ENCODE assay signal across 9 cellular contexts in genomic region chr6:44250067-44250717, GRCh38. TPM values are rescaled to one million over a fixed set of nuclear protein-coding genes. Genes with fewer than 3 reads are reported as not detected.
A peak's percentile ranks its signal among the peaks of the same experiment; 100 is the strongest.
DNase-seq lines count a peak whose midpoint lies in the region; ATAC-seq and TF ChIP-seq lines count a peak whose summit lies in the region.
"Had no signal": no experiment of that assay in that cellular context is flagged by ENCODE, and none has a peak within 500 bp of the region (broad histone marks: within the 10 kb centered on the region; RNA-seq: fewer than 3 reads in every experiment).

No MANE protein-coding gene starts in this region.

- H3K4me1 Mint-ChIP-seq in chondrocyte (ENCODE audit: low read depth) (peaks cover 70% of the 10 kb centered on the region), type B pancreatic cell (ENCODE audit: unreplicated experiment) (peaks cover 44% of the 10 kb centered on the region)

- H3K36me3 ChIP-seq in heart left ventricle, result peaks cover 7 to 73% (median 69%) of the 10 kb centered on the region in 9 donors

- ATAC-seq in left cardiac atrium, result no peak
- ATAC-seq in heart left ventricle, result no peak
- ATAC-seq in HG02759 (IDR thresholded peaks at IDR 0.05; ENCODE audit: unreplicated experiment), result no peak

- no peak for TF ChIP-seq CTCF in heart left ventricle (IDR thresholded peaks at IDR 0.05)
- TF ChIP-seq CTCF in chondrocyte (IDR thresholded peaks at IDR 0.05), result no peak
- TF ChIP-seq CTCF in type B pancreatic cell (conservative IDR thresholded peaks at IDR 0.05), result no peak

- H3K27ac ChIP-seq in heart left ventricle, result peak overlapping the region in 1 of 12 donors; percentile 91

- no peak for TF ChIP-seq POLR2A in heart left ventricle (IDR thresholded peaks at IDR 0.05)

- H3K4me1 ChIP-seq in heart left ventricle, result peaks cover 0 to 77% (median 46%) of the 10 kb centered on the region in 12 donors

- H3K9me3 Mint-ChIP-seq in chondrocyte (ENCODE audit: low read depth), result no peaks in the 10 kb centered on the region
- no peaks in the 10 kb centered on the region for H3K9me3 Mint-ChIP-seq in type B pancreatic cell

- H3K4me3 ChIP-seq in heart left ventricle, result no peak overlapping the region

- no peaks in the 10 kb centered on the region for H3K27me3 Mint-ChIP-seq in chondrocyte (ENCODE audit: low read depth)
- peaks cover 6% of the 10 kb centered on the region for H3K27me3 Mint-ChIP-seq in type B pancreatic cell

- H3K36me3 Mint-ChIP-seq in chondrocyte (ENCODE audit: low read depth), result peaks cover 64% of the 10 kb centered on the region
- peaks cover 53% of the 10 kb centered on the region for H3K36me3 Mint-ChIP-seq in type B pancreatic cell

- peak; percentile 1 for DNase-seq in left cardiac atrium
- DNase-seq in heart left ventricle, result no peak
- DNase-seq in chondrocyte (ENCODE audit: low spot score), result no peak
- no peak for DNase-seq in type B pancreatic cell (ENCODE audit: extremely low spot score, unreplicated experiment)
- no peak for DNase-seq in ecto neural progenitor cell (ENCODE audit: low spot score)
- DNase-seq: anterior cingulate cortex, NCI-H446 treated with DMSO at 0.1 percent for 48 hours had no signal

- no peaks in the 10 kb centered on the region for H3K9me3 ChIP-seq in heart left ventricle

- peak overlapping the region; percentile 46 for H3K27ac Mint-ChIP-seq in chondrocyte (ENCODE audit: unreplicated experiment)
- H3K27ac Mint-ChIP-seq in type B pancreatic cell, result peak overlapping the region; percentile 61

- intact Hi-C loops in left cardiac atrium (cut with DNase I) (no loop called here), heart left ventricle (cut with DNase I) (loop anchor here in 2 of 10 donors (10.0 kb wide), 1 partner anchor 155 kb away; no protein-coding TSS in a partner anchor)

- H3K27me3 ChIP-seq in heart left ventricle, result no peaks in the 10 kb centered on the region

- WGBS in heart left ventricle, 4 donors, result 59 to 68% (median 62%) methylated on average over 6 of the region's 6 CpGs

- H3K4me3 Mint-ChIP-seq in chondrocyte (ENCODE audit: unreplicated experiment) (no peak overlapping the region), type B pancreatic cell (peak overlapping the region; percentile 99)

RNA-seq across cellular contexts. Expression of gene HSP90AB1, which starts 3.3 kb away (rescaled TPM):
- total RNA-seq in left cardiac atrium, result 100 to 1,000 TPM; 657 to 662 TPM
- 1,000 to 10,000 TPM in 2 of 9 donors, 100 to 1,000 TPM in 7; 725 to 1,040 (median 857) TPM for total RNA-seq in heart left ventricle
- polyA plus RNA-seq in heart left ventricle, result 100 to 1,000 TPM; 375 to 959 TPM
- 508 to 805 TPM (median 512 TPM) in 3 replicates for total RNA-seq in chondrocyte
- total RNA-seq in type B pancreatic cell (ENCODE audit: low replicate concordance), result 880 and 1,082 TPM in 2 replicates

RNA-seq across cellular contexts. Expression of gene SLC35B2, which starts 7.1 kb away (rescaled TPM):
- total RNA-seq in left cardiac atrium, result 10 to 100 TPM; 23.3 to 29.9 TPM
- total RNA-seq in heart left ventricle, result 10 to 100 TPM; 18.1 to 35.6 (median 26.4) TPM
- polyA plus RNA-seq in heart left ventricle, result 10 to 100 TPM; 10.2 to 36.7 TPM
- 71.5 to 83.1 TPM (median 75.7 TPM) in 3 replicates for total RNA-seq in chondrocyte
- total RNA-seq in type B pancreatic cell (ENCODE audit: low replicate concordance), result 39.6 and 46.1 TPM in 2 replicates

RNA-seq across cellular contexts. Expression of gene NFKBIE, which starts 15.2 kb away (rescaled TPM):
- total RNA-seq in left cardiac atrium (1 to 10 TPM; 3.8 to 5.8 TPM), heart left ventricle (10 to 100 TPM in 1 of 9 donors, 1 to 10 TPM in 8; 2.5 to 13.1 (median 3.8) TPM), chondrocyte (3.0 to 7.0 TPM (median 6.2 TPM) in 3 replicates), type B pancreatic cell (ENCODE audit: low replicate concordance) (9.2 and 10.7 TPM in 2 replicates)
- polyA plus RNA-seq in heart left ventricle, result 1 to 10 TPM; 4.0 to 5.8 TPM

RNA-seq across cellular contexts. Expression of gene TMEM151B, which starts 20.1 kb away (rescaled TPM):
- under 1 TPM in 1 of 2 donors, not detected in 1; 0.05 TPM for total RNA-seq in left cardiac atrium
- 1 to 10 TPM in 1 of 9 donors, under 1 TPM in 4, not detected in 4; 0.21 to 5.3 (median 0.45) TPM for total RNA-seq in heart left ventricle
- 1 to 10 TPM in 1 of 2 donors, under 1 TPM in 1; 0.37 to 1.4 TPM for polyA plus RNA-seq in heart left ventricle
- 0.05 TPM in 1 of 3 replicates, not detected in the others for total RNA-seq in chondrocyte
- 0.52 and 3.2 TPM in 2 replicates for total RNA-seq in type B pancreatic cell (ENCODE audit: low replicate concordance)
- total RNA-seq: myocyte had no signal

RNA-seq across cellular contexts. Expression of gene SLC29A1, which starts 26.8 kb away (rescaled TPM):
- total RNA-seq in left cardiac atrium (100 to 1,000 TPM; 115 to 130 TPM), heart left ventricle (100 to 1,000 TPM in 8 of 9 donors, 10 to 100 TPM in 1; 94.9 to 319 (median 136) TPM), chondrocyte (161 to 231 TPM (median 221 TPM) in 3 replicates), type B pancreatic cell (ENCODE audit: low replicate concordance) (33.6 and 50.9 TPM in 2 replicates)
- 10 to 100 TPM; 48.0 to 77.5 TPM for polyA plus RNA-seq in heart left ventricle
